In genomic region chr2:169478339-169478738, GRCh38 we compare ENCODE assay signal across 1 cellular context.
TF ChIP-seq lines count a peak whose summit lies in the region.

No MANE protein-coding gene starts in this region.

TF ChIP-seq in K562, 482 proteins besides CTCF, POLR2A, EP300 and RAD21 (continued from another document):
- TF ChIP-seq ZBTB12 (CRISPR knock-in tag; IDR thresholded peaks at IDR 0.05) (no peak), RB1 (IDR thresholded peaks at IDR 0.05; ENCODE audit: low read depth) (no peak)
